Comparison of ENCODE assay signal across 12 cellular contexts in the genomic region with DNA sequence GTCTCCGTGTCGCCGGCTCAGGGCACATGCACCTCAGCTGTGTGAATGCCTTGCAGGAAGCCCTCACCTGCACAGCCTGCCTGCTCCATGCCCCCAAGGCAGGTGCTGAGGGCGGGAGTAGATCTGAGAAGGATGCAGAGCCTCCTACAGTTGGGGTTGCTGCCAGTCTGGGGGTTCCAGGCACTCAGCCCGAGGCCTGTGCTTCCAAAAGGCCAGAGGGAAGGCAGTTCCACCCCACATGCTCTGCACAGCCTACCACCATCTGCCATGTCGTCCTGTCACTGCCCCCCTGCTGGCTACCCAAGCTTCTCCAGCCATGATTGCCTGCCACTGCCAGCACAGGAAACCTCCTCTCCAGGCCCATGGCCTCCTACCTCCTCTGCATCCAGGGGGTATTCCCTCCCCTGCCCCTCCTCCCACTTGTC. TPM values are rescaled to one million over a fixed set of nuclear protein-coding genes. Genes with fewer than 3 reads are reported as not detected.
DNase-seq lines count a peak whose midpoint lies in the region; ATAC-seq and TF ChIP-seq lines count a peak whose summit lies in the region.
"Had no signal": no experiment of that assay in that cellular context is flagged by ENCODE, and none has a peak within 500 bp of the region (broad histone marks: within the 10 kb centered on the region; RNA-seq: fewer than 3 reads in every experiment).

No MANE protein-coding gene starts in this region.

- H3K4me3 Mint-ChIP-seq in CD4-positive, CD25-positive, alpha-beta regulatory T cell: no peak overlapping the region
- H3K4me3 Mint-ChIP-seq: GM23338 had no signal

- TF ChIP-seq CTCF in Peyer's patch (IDR thresholded peaks at IDR 0.05): no peak
- TF ChIP-seq CTCF in left ventricle myocardium inferior (IDR thresholded peaks at IDR 0.05; ENCODE audit: borderline replicate concordance): no peak
- TF ChIP-seq CTCF in spleen (IDR thresholded peaks at IDR 0.05 in 8 of 11, conservative IDR thresholded peaks at IDR 0.05 in 3 of 11): no peak

- H3K4me1 Mint-ChIP-seq in CD4-positive, CD25-positive, alpha-beta regulatory T cell: peaks cover 17 to 77% (median 43%) of the 10 kb centered on the region in 4 donors

- H3K9me3 ChIP-seq in CD4-positive, CD25-positive, alpha-beta regulatory T cell (ENCODE audit: control insufficient read depth in 2 of 2, low read length in 2 of 2): no peaks in the 10 kb centered on the region
- H3K9me3 ChIP-seq in Peyer's patch: no peaks in the 10 kb centered on the region
- no peaks in the 10 kb centered on the region for H3K9me3 ChIP-seq in left ventricle myocardium inferior (replicated peaks)
- H3K9me3 ChIP-seq in spleen: no peaks in the 10 kb centered on the region
- H3K9me3 ChIP-seq: neutrophil had no signal

- ATAC-seq in CD4-positive, CD25-positive, alpha-beta regulatory T cell (ENCODE audit: low read depth in 2 of 2): no peak
- no peak for ATAC-seq in GM18511 (IDR thresholded peaks at IDR 0.05; ENCODE audit: unreplicated experiment)
- no peak for ATAC-seq in HG02623 (IDR thresholded peaks at IDR 0.05; ENCODE audit: unreplicated experiment)
- ATAC-seq: GM23338 had no signal

- no peak for DNase-seq in CD4-positive, CD25-positive, alpha-beta regulatory T cell
- no peak for DNase-seq in Peyer's patch
- DNase-seq in left ventricle myocardium inferior: no peak
- peak; percentile 68 for DNase-seq in spleen
- no peak for DNase-seq in RKO (ENCODE audit: low spot score)
- DNase-seq in activated CD4-positive, alpha-beta T cell treated with anti-CD3 and anti-CD28 coated beads, Interleukin-2, amount 50 U/mL, for 4 hours: no peak
- DNase-seq: islet precursor cell had no signal

- 75 to 93% (median 88%) methylated on average over 4 to 6 of the region's 6 CpGs for WGBS in spleen, 5 donors

- no peaks in the 10 kb centered on the region for H3K27me3 ChIP-seq in CD4-positive, CD25-positive, alpha-beta regulatory T cell (ENCODE audit: control insufficient read depth, insufficient read depth, low read length)
- no peaks in the 10 kb centered on the region for H3K27me3 ChIP-seq in Peyer's patch
- H3K27me3 ChIP-seq in left ventricle myocardium inferior (ENCODE audit: low read depth): no peaks in the 10 kb centered on the region
- H3K27me3 ChIP-seq in spleen (replicated peaks in 1 of 7): no peaks in the 10 kb centered on the region
- H3K27me3 ChIP-seq: neutrophil had no signal

- H3K4me1 ChIP-seq in CD4-positive, CD25-positive, alpha-beta regulatory T cell (ENCODE audit: control insufficient read depth, insufficient read depth, low read length, poor library complexity, severe bottlenecking): peaks cover 58% of the 10 kb centered on the region
- H3K4me1 ChIP-seq in Peyer's patch: peaks cover 29 to 94% (median 51%) of the 10 kb centered on the region in 4 donors
- peaks cover 100% of the 10 kb centered on the region for H3K4me1 ChIP-seq in left ventricle myocardium inferior
- peaks cover 52 to 97% (median 86%) of the 10 kb centered on the region in 6 donors for H3K4me1 ChIP-seq in spleen

- no peaks in the 10 kb centered on the region for H3K27me3 Mint-ChIP-seq in CD4-positive, CD25-positive, alpha-beta regulatory T cell

- H3K9me3 Mint-ChIP-seq in CD4-positive, CD25-positive, alpha-beta regulatory T cell: no peaks in the 10 kb centered on the region
- H3K9me3 Mint-ChIP-seq: GM23338 had no signal

- H3K36me3 Mint-ChIP-seq in CD4-positive, CD25-positive, alpha-beta regulatory T cell: no peaks in the 10 kb centered on the region

- intact Hi-C loops in left ventricle myocardium inferior (cut with micrococcal nuclease) (no loop called here), spleen (cut with DNase I; ENCODE audit: low total_unique reads) (no loop called here)

- H3K4me3 ChIP-seq in CD4-positive, CD25-positive, alpha-beta regulatory T cell (ENCODE audit: low read depth, low read length): no peak overlapping the region
- H3K4me3 ChIP-seq in Peyer's patch (no peak overlapping the region), left ventricle myocardium inferior (no peak overlapping the region), spleen (no peak overlapping the region)
- H3K4me3 ChIP-seq: GM23338 had no signal

- H3K36me3 ChIP-seq in CD4-positive, CD25-positive, alpha-beta regulatory T cell (ENCODE audit: control insufficient read depth, insufficient read depth, low read length): peaks cover 2% of the 10 kb centered on the region
- H3K36me3 ChIP-seq in Peyer's patch (no peaks in the 10 kb centered on the region), left ventricle myocardium inferior (no peaks in the 10 kb centered on the region), spleen (peaks cover 0 to 15% (median 0%) of the 10 kb centered on the region in 6 donors)
- H3K36me3 ChIP-seq: neutrophil had no signal

- H3K27ac Mint-ChIP-seq in CD4-positive, CD25-positive, alpha-beta regulatory T cell: peak overlapping the region; percentile 48 to 98 (median 93)
- H3K27ac Mint-ChIP-seq: GM23338 had no signal

- TF ChIP-seq POLR2A in Peyer's patch (IDR thresholded peaks at IDR 0.05): no peak
- TF ChIP-seq POLR2A in spleen (IDR thresholded peaks at IDR 0.05): no peak

- H3K27ac ChIP-seq in CD4-positive, CD25-positive, alpha-beta regulatory T cell (ENCODE audit: insufficient read depth, low read length, poor library complexity, severe bottlenecking): peak overlapping the region; percentile 47
- peak overlapping the region; percentile 7 to 84 (median 68) for H3K27ac ChIP-seq in Peyer's patch
- peak overlapping the region; percentile 98 for H3K27ac ChIP-seq in left ventricle myocardium inferior (replicated peaks)
- H3K27ac ChIP-seq in spleen: peak overlapping the region in 4 of 8 donors; percentile 33 to 78 (median 63)
- H3K27ac ChIP-seq: neutrophil had no signal

RNA-seq across cellular contexts. Expression of a gene that starts 19.3 kb away (rescaled TPM):
- total RNA-seq in CD4-positive, CD25-positive, alpha-beta regulatory T cell: 38.7 TPM
- polyA plus RNA-seq in CD4-positive, CD25-positive, alpha-beta regulatory T cell: 10 to 100 TPM; 39.8 to 47.3 (median 40.9) TPM
- total RNA-seq in Peyer's patch: 100 to 1,000 TPM in 3 of 4 donors, 10 to 100 TPM in 1; 49.5 to 160 (median 134) TPM
- 159 TPM for total RNA-seq in left ventricle myocardium inferior
- total RNA-seq in spleen: 10 to 100 TPM; 34.0 to 50.8 (median 41.3) TPM
- 10 to 100 TPM; 20.3 to 26.8 (median 26.3) TPM for polyA plus RNA-seq in spleen

RNA-seq across cellular contexts. Expression of a gene that starts 43.3 kb away (rescaled TPM):
- total RNA-seq in CD4-positive, CD25-positive, alpha-beta regulatory T cell: not detected
- polyA plus RNA-seq in CD4-positive, CD25-positive, alpha-beta regulatory T cell: not detected
- total RNA-seq in Peyer's patch: not detected
- 0.33 TPM for total RNA-seq in left ventricle myocardium inferior
- not detected for total RNA-seq in spleen
- not detected for polyA plus RNA-seq in spleen
- total RNA-seq: subcutaneous adipose tissue had no signal
- polyA plus RNA-seq: GM23338 had no signal

RNA-seq across cellular contexts. Expression of a gene that starts 46.1 kb away (rescaled TPM):
- 28.2 TPM for total RNA-seq in CD4-positive, CD25-positive, alpha-beta regulatory T cell
- polyA plus RNA-seq in CD4-positive, CD25-positive, alpha-beta regulatory T cell: 10 to 100 TPM; 68.4 to 83.2 (median 72.4) TPM
- 10 to 100 TPM; 19.0 to 40.9 (median 31.6) TPM for total RNA-seq in Peyer's patch
- total RNA-seq in left ventricle myocardium inferior: 23.8 TPM
- 100 to 1,000 TPM in 1 of 7 donors, 10 to 100 TPM in 6; 57.9 to 104 (median 78.8) TPM for total RNA-seq in spleen
- polyA plus RNA-seq in spleen: 10 to 100 TPM; 26.5 to 36.0 (median 31.5) TPM
